Comparison of ENCODE assay signal across 8 cellular contexts in genomic region chr17:48626470-48627241, GRCh38. TPM values are rescaled to one million over a fixed set of nuclear protein-coding genes. Genes with fewer than 3 reads are reported as not detected.
DNase-seq lines count a peak whose midpoint lies in the region; ATAC-seq lines count a peak whose summit lies in the region.

No MANE protein-coding gene starts in this region.

- peak; percentile 41 for ATAC-seq in stimulated activated naive CD8-positive, alpha-beta T cell treated with anti-CD3 and anti-CD28 coated beads, Interleukin-15, Interleukin-2, amounts not matched to agents 100 U/mL and 50 U/mL, for 24 hours
- ATAC-seq in GM18861 (IDR thresholded peaks at IDR 0.05; ENCODE audit: unreplicated experiment): no peak
- ATAC-seq in GM19395 (IDR thresholded peaks at IDR 0.05; ENCODE audit: unreplicated experiment): no peak

- intact Hi-C loops in activated CD4-positive, alpha-beta memory T cell treated with anti-CD3 and anti-CD28 coated beads for 36 hours (cut with micrococcal nuclease): no loop called here

- POLR2A ChIA-PET in activated CD4-positive, alpha-beta memory T cell treated with anti-CD3 and anti-CD28 coated beads for 36 hours (lab: Charles Lee): interaction anchor here (1.8 to 2.4 kb wide), 2 partner anchors 13 to 97 kb away, joined by 6 to 13 read pairs; partner anchors contain the start of gene PRAC2

- DNase-seq in A172 (ENCODE audit: low spot score): peak; percentile 77
- peak; percentile 94 for DNase-seq in HT1080 (ENCODE audit: low read depth)
- peak; percentile 71 for DNase-seq in activated CD4-positive, alpha-beta memory T cell treated with anti-CD3 and anti-CD28 coated beads for 36 hours
- DNase-seq in immature natural killer cell: peak; percentile 55 to 69 (median 60)
- DNase-seq in stimulated activated naive CD8-positive, alpha-beta T cell treated with anti-CD3 and anti-CD28 coated beads, Interleukin-15, Interleukin-2, amounts not matched to agents 100 U/mL and 50 U/mL, for 24 hours: peak; percentile 66
- DNase-seq in C1 segment of cervical spinal cord (lab: John Stamatoyannopoulos, UW): no peak

- no peak overlapping the region for H3K27ac Mint-ChIP-seq in activated CD4-positive, alpha-beta memory T cell treated with anti-CD3 and anti-CD28 coated beads for 36 hours
- peak overlapping the region in 5 of 6 donors; percentile 50 to 92 (median 84) for H3K27ac Mint-ChIP-seq in immature natural killer cell

- H3K4me3 Mint-ChIP-seq in activated CD4-positive, alpha-beta memory T cell treated with anti-CD3 and anti-CD28 coated beads for 36 hours: peak overlapping the region; percentile 77
- H3K4me3 Mint-ChIP-seq in immature natural killer cell: peak overlapping the region; percentile 78 to 91 (median 88)

- no peaks in the 10 kb centered on the region for H3K36me3 Mint-ChIP-seq in activated CD4-positive, alpha-beta memory T cell treated with anti-CD3 and anti-CD28 coated beads for 36 hours
- no peaks in the 10 kb centered on the region for H3K36me3 Mint-ChIP-seq in immature natural killer cell

- peaks cover 75% of the 10 kb centered on the region for H3K27me3 Mint-ChIP-seq in activated CD4-positive, alpha-beta memory T cell treated with anti-CD3 and anti-CD28 coated beads for 36 hours
- peaks cover 30 to 58% (median 36%) of the 10 kb centered on the region in 3 donors for H3K27me3 Mint-ChIP-seq in immature natural killer cell (ENCODE audit: low read depth in 3 of 3)

- CTCF ChIA-PET in activated CD4-positive, alpha-beta memory T cell treated with anti-CD3 and anti-CD28 coated beads for 36 hours (lab: Charles Lee): interaction anchor here (1.1 to 4.5 kb wide), 8 partner anchors 8 to 680 kb away, joined by 3 to 50 read pairs (median 4); partner anchors contain the start of genes HOXB5 and SNX11

- H3K9me3 Mint-ChIP-seq in activated CD4-positive, alpha-beta memory T cell treated with anti-CD3 and anti-CD28 coated beads for 36 hours: no peaks in the 10 kb centered on the region
- no peaks in the 10 kb centered on the region for H3K9me3 Mint-ChIP-seq in immature natural killer cell

- peaks cover 8% of the 10 kb centered on the region for H3K4me1 Mint-ChIP-seq in activated CD4-positive, alpha-beta memory T cell treated with anti-CD3 and anti-CD28 coated beads for 36 hours (ENCODE audit: low read depth)
- H3K4me1 Mint-ChIP-seq in immature natural killer cell: peaks cover 15 to 19% of the 10 kb centered on the region in 2 donors

RNA-seq across cellular contexts. Expression of gene HOXB9, which starts 0.5 kb away (rescaled TPM):
- total RNA-seq in A172 (2014; rRNA removed; shearing (Covaris generic)): 6.2 and 8.3 TPM in 2 replicates
- total RNA-seq in HT1080 (2014; rRNA removed; shearing (Covaris generic)): 25.1 and 31.4 TPM in 2 replicates
- 70.5 and 79.1 TPM in 2 replicates for polyA plus RNA-seq in HT1080 (2015; cell fraction: cytosol; rRNA removed)
- polyA plus RNA-seq in HT1080 (2015; cell fraction: nucleus; rRNA removed): 63.8 and 72.9 TPM in 2 replicates
- 1 to 10 TPM; 1.4 to 1.5 TPM for total RNA-seq in activated CD4-positive, alpha-beta memory T cell treated with anti-CD3 and anti-CD28 coated beads for 36 hours
- polyA plus RNA-seq in immature natural killer cell: not detected

RNA-seq across cellular contexts. Expression of gene HOXB8, which starts 11.6 kb away (rescaled TPM):
- total RNA-seq in A172 (2014; rRNA removed; shearing (Covaris generic)): 34.8 and 56.0 TPM in 2 replicates
- 10.8 and 11.2 TPM in 2 replicates for total RNA-seq in HT1080 (2014; rRNA removed; shearing (Covaris generic))
- 10.9 and 11.3 TPM in 2 replicates for polyA plus RNA-seq in HT1080 (2015; cell fraction: cytosol; rRNA removed)
- polyA plus RNA-seq in HT1080 (2015; cell fraction: nucleus; rRNA removed): 11.4 and 17.7 TPM in 2 replicates
- total RNA-seq in activated CD4-positive, alpha-beta memory T cell treated with anti-CD3 and anti-CD28 coated beads for 36 hours: not detected
- not detected for polyA plus RNA-seq in immature natural killer cell

RNA-seq across cellular contexts. Expression of gene HOXB7, which starts 15.8 kb away (rescaled TPM):
- total RNA-seq in A172 (2014; rRNA removed; shearing (Covaris generic)): 22.4 and 24.7 TPM in 2 replicates
- total RNA-seq in HT1080 (2014; rRNA removed; shearing (Covaris generic)): 12.3 and 17.8 TPM in 2 replicates
- polyA plus RNA-seq in HT1080 (2015; cell fraction: cytosol; rRNA removed): 17.1 and 18.8 TPM in 2 replicates
- 10.0 and 10.2 TPM in 2 replicates for polyA plus RNA-seq in HT1080 (2015; cell fraction: nucleus; rRNA removed)
- total RNA-seq in activated CD4-positive, alpha-beta memory T cell treated with anti-CD3 and anti-CD28 coated beads for 36 hours: under 1 TPM; 0.36 to 0.44 TPM
- polyA plus RNA-seq in immature natural killer cell: 1 to 10 TPM in 2 of 3 donors, under 1 TPM in 1; 0.39 to 1.8 (median 1.5) TPM

RNA-seq across cellular contexts. Expression of gene HOXB6, which starts 21.9 kb away (rescaled TPM):
- total RNA-seq in A172 (2014; rRNA removed; shearing (Covaris generic)): 40.2 and 58.7 TPM in 2 replicates
- total RNA-seq in HT1080 (2014; rRNA removed; shearing (Covaris generic)): 19.2 and 23.4 TPM in 2 replicates
- polyA plus RNA-seq in HT1080 (2015; cell fraction: cytosol; rRNA removed): 17.2 and 18.9 TPM in 2 replicates
- polyA plus RNA-seq in HT1080 (2015; cell fraction: nucleus; rRNA removed): 70.8 and 81.1 TPM in 2 replicates
- under 1 TPM; 0.21 to 0.22 TPM for total RNA-seq in activated CD4-positive, alpha-beta memory T cell treated with anti-CD3 and anti-CD28 coated beads for 36 hours
- polyA plus RNA-seq in immature natural killer cell: not detected

RNA-seq across cellular contexts. Expression of gene HOXB5, which starts 33.1 kb away (rescaled TPM):
- 2.0 and 2.4 TPM in 2 replicates for total RNA-seq in A172 (2014; rRNA removed; shearing (Covaris generic))
- total RNA-seq in HT1080 (2014; rRNA removed; shearing (Covaris generic)): 0.47 and 0.51 TPM in 2 replicates
- 3.2 and 3.6 TPM in 2 replicates for polyA plus RNA-seq in HT1080 (2015; cell fraction: cytosol; rRNA removed)
- polyA plus RNA-seq in HT1080 (2015; cell fraction: nucleus; rRNA removed): 23.0 and 23.5 TPM in 2 replicates
- total RNA-seq in activated CD4-positive, alpha-beta memory T cell treated with anti-CD3 and anti-CD28 coated beads for 36 hours: not detected
- not detected for polyA plus RNA-seq in immature natural killer cell

Comparison
In these comparisons a context has a peak if more than half of its experiments do, and no peak if none do; other contexts are left out.
1. DNase-seq: peak in A172 (single experiment), HT1080 (single experiment), activated CD4-positive, alpha-beta memory T cell treated with anti-CD3 and anti-CD28 coated beads for 36 hours (single experiment), immature natural killer cell (3 of 3) and stimulated activated naive CD8-positive, alpha-beta T cell treated with anti-CD3 and anti-CD28 coated beads, Interleukin-15, Interleukin-2, amounts not matched to agents 100 U/mL and 50 U/mL, for 24 hours (single experiment); none in C1 segment of cervical spinal cord (0 of 14).
2. RNA of gene HOXB8, which starts 11.6 kb away (total RNA-seq): 34.8 to 56.0 TPM in A172 and 10.8 to 11.2 TPM in HT1080; not detected in activated CD4-positive, alpha-beta memory T cell treated with anti-CD3 and anti-CD28 coated beads for 36 hours; every median in the first group is over 10 times any median in the second.